23 cellular contexts compared by ENCODE assay signal in genomic region chr14:91438845-91439244, GRCh38. TPM values are rescaled to one million over a fixed set of nuclear protein-coding genes. Genes with fewer than 3 reads are reported as not detected.
DNase-seq lines count a peak whose midpoint lies in the region; ATAC-seq, FAIRE-seq and TF ChIP-seq lines count a peak whose summit lies in the region.
"Had no signal": no experiment of that assay in that cellular context is flagged by ENCODE, and none has a peak within 500 bp of the region (broad histone marks: within the 10 kb centered on the region; RNA-seq: fewer than 3 reads in every experiment).

No MANE protein-coding gene starts in this region.

- no peak for FAIRE-seq in A549 (lab: Jason Lieb, UNC)
- FAIRE-seq: A204.1, D721Med, G401.6, GM12891, GM19239 had no signal

- CTCF ChIA-PET in A549 (lab: Yijun Ruan, JAX): no interaction called here
- CTCF ChIA-PET in HEK293 (lab: Yijun Ruan, JAX): no interaction called here

- H3K36me3 ChIP-seq in HEK293 (ENCODE audit: control insufficient read depth in 2 of 2, insufficient read depth in 1 of 2, low read length in 2 of 2) (no peaks in the 10 kb centered on the region), Peyer's patch (no peaks in the 10 kb centered on the region)

- POLR2A ChIA-PET in A549 (lab: Yijun Ruan, JAX): no interaction called here
- POLR2A ChIA-PET in HEK293 (lab: Yijun Ruan, JAX): no interaction called here

- no peak overlapping the region for H3K27ac ChIP-seq in A549
- H3K27ac ChIP-seq in HEK293 (ENCODE audit: extremely low read depth, low read depth, low read length): no peak overlapping the region
- no peak overlapping the region for H3K27ac ChIP-seq in Peyer's patch
- H3K27ac ChIP-seq: BLaER1 treated with 17β-estradiol and CSF1 and Interleukin-3, amounts not matched to agents 10 nM and 100 nM; C4-2B had no signal

- peaks cover 20% of the 10 kb centered on the region for H3K36me3 Mint-ChIP-seq in endothelial cell (ENCODE audit: low read depth, unreplicated experiment)
- H3K36me3 Mint-ChIP-seq in mesothelial cell of epicardium: peaks cover 3% of the 10 kb centered on the region
- H3K36me3 Mint-ChIP-seq: CD8-positive, alpha-beta T cell had no signal

- DNase-seq in A549 (ENCODE audit: low read depth in 1 of 2, low spot score in 1 of 2): no peak
- DNase-seq in endothelial cell (ENCODE audit: low spot score): no peak
- no peak for DNase-seq in medulla oblongata (ENCODE audit: extremely low spot score)
- DNase-seq in Peyer's patch: no peak
- DNase-seq in mesothelial cell of epicardium (ENCODE audit: low spot score in 2 of 2, unreplicated experiment in 2 of 2): no peak
- DNase-seq: 8988T; AML-193; Caco-2; Calu3; CD4-positive, alpha-beta T cell; CD8-positive, alpha-beta T cell; DMS79 treated with DMSO at 0.1 percent for 48 hours; GF-D8 had no signal

- H3K27me3 ChIP-seq in Peyer's patch: no peaks in the 10 kb centered on the region
- H3K27me3 ChIP-seq: BLaER1 treated with 17β-estradiol and CSF1 and Interleukin-3, amounts not matched to agents 10 nM and 100 nM had no signal

- TF ChIP-seq CTCF in A549 (IDR thresholded peaks at IDR 0.05) (no peak), HEK293 (tag by site-specific recombination; IDR thresholded peaks at IDR 0.05) (no peak), endothelial cell (IDR thresholded peaks at IDR 0.05; ENCODE audit: unreplicated experiment) (no peak), Peyer's patch (IDR thresholded peaks at IDR 0.05) (no peak), mesothelial cell of epicardium (IDR thresholded peaks at IDR 0.05; ENCODE audit: unreplicated experiment) (no peak)

- H3K4me3 Mint-ChIP-seq in endothelial cell (ENCODE audit: unreplicated experiment) (peak overlapping the region; percentile 57), mesothelial cell of epicardium (no peak overlapping the region)
- H3K4me3 Mint-ChIP-seq: B cell; CD4-positive, alpha-beta T cell; CD8-positive, alpha-beta T cell had no signal

- no peak overlapping the region for H3K4me2 ChIP-seq in A549
- H3K4me2 ChIP-seq: BLaER1 treated with 17β-estradiol and CSF1 and Interleukin-3, amounts not matched to agents 10 nM and 100 nM had no signal

- no peak for TF ChIP-seq EP300 in A549 (IDR thresholded peaks at IDR 0.05)

- TF ChIP-seq POLR2A in A549 (IDR thresholded peaks at IDR 0.05; ENCODE audit: low read length): no peak
- TF ChIP-seq POLR2A in Peyer's patch (IDR thresholded peaks at IDR 0.05): no peak

- ATAC-seq in A549: no peak
- ATAC-seq: CD8-positive, alpha-beta T cell had no signal

- H3K27me3 Mint-ChIP-seq in endothelial cell (ENCODE audit: unreplicated experiment): peaks cover 4% of the 10 kb centered on the region
- peaks cover 14% of the 10 kb centered on the region for H3K27me3 Mint-ChIP-seq in mesothelial cell of epicardium (ENCODE audit: low read depth)

- H3K4me3 ChIP-seq in A549 (no peak overlapping the region), HEK293 (ENCODE audit: low read depth, low read length) (no peak overlapping the region), Peyer's patch (no peak overlapping the region)
- H3K4me3 ChIP-seq: BLaER1 treated with 17β-estradiol and CSF1 and Interleukin-3, amounts not matched to agents 10 nM and 100 nM had no signal

- no peaks in the 10 kb centered on the region for H3K4me1 Mint-ChIP-seq in endothelial cell (ENCODE audit: unreplicated experiment)
- H3K4me1 Mint-ChIP-seq in mesothelial cell of epicardium: no peaks in the 10 kb centered on the region
- H3K4me1 Mint-ChIP-seq: B cell had no signal

- H3K27ac Mint-ChIP-seq in endothelial cell (ENCODE audit: unreplicated experiment) (no peak overlapping the region), mesothelial cell of epicardium (no peak overlapping the region)
- H3K27ac Mint-ChIP-seq: B cell; CD4-positive, alpha-beta T cell; CD8-positive, alpha-beta T cell had no signal

- H3K9me3 Mint-ChIP-seq in endothelial cell (ENCODE audit: unreplicated experiment) (peaks cover 5% of the 10 kb centered on the region), mesothelial cell of epicardium (peaks cover 30% of the 10 kb centered on the region)
- H3K9me3 Mint-ChIP-seq: CD8-positive, alpha-beta T cell had no signal

- no peaks in the 10 kb centered on the region for H3K4me1 ChIP-seq in A549
- no peaks in the 10 kb centered on the region for H3K4me1 ChIP-seq in HEK293 (ENCODE audit: control insufficient read depth, insufficient read depth, low read length)
- no peaks in the 10 kb centered on the region for H3K4me1 ChIP-seq in Peyer's patch
- H3K4me1 ChIP-seq: BLaER1 treated with 17β-estradiol and CSF1 and Interleukin-3, amounts not matched to agents 10 nM and 100 nM; Caco-2 had no signal

- H3K9me3 ChIP-seq in A549 (peaks cover 15% of the 10 kb centered on the region; the same call in 2 of the 3 replicates), HEK293 (ENCODE audit: control insufficient read depth, insufficient read depth, low read depth, low read length) (no peaks in the 10 kb centered on the region), Peyer's patch (peaks cover 0 to 4% (median 0%) of the 10 kb centered on the region in 4 donors)
- H3K9me3 ChIP-seq: Caco-2 had no signal

- no peak for TF ChIP-seq RAD21 in A549 (conservative IDR thresholded peaks at IDR 0.05 in 1 of 2, IDR thresholded peaks at IDR 0.05 in 1 of 2)

TF ChIP-seq in A549, 52 proteins besides CTCF, POLR2A, EP300 and RAD21:
- TF ChIP-seq ZFP36 (IDR thresholded peaks at IDR 0.05; ENCODE audit: borderline replicate concordance, partially characterized antibody) (peak; percentile 71), EHF (CRISPR knock-in tag; IDR thresholded peaks at IDR 0.05) (no peak)

TF ChIP-seq in HEK293, 187 proteins besides CTCF, POLR2A, EP300 and RAD21:
- peak; percentile 97 for TF ChIP-seq ZNF585B (tag by site-specific recombination; IDR thresholded peaks at IDR 0.05)
- no peak for TF ChIP-seq KLF17 (tag by site-specific recombination; IDR thresholded peaks at IDR 0.05)
TF ChIP-seq in HEK293: peak in this region for 1.

RNA-seq across cellular contexts. Expression of gene CCDC88C, which starts 21.2 kb away (rescaled TPM):
- polyA plus RNA-seq in A549 (2011; rRNA removed) (3.7 and 3.9 TPM in 2 replicates), A549 (2017; fragmentation: RNase III; extraction: RNeasy Plus Mini Kit Qiagen cat#74134 plus additional on column Dnase treatment) (2.9 to 3.6 TPM (median 3.6 TPM) in 3 replicates)
- 5.1 and 5.8 TPM in 2 replicates for polyA plus RNA-seq in A549 (2012; cell fraction: cytosol; rRNA removed)
- 11.4 and 11.6 TPM in 2 replicates for polyA plus RNA-seq in A549 (2012; cell fraction: nucleus; rRNA removed)
- 8.4 and 12.5 TPM in 2 replicates for polyA minus RNA-seq in A549 (2011; rRNA and poly(A)+ RNA removed)
- total RNA-seq in endothelial cell (ENCODE audit: unreplicated experiment) (48.2 TPM), Peyer's patch (100 to 1,000 TPM in 1 of 4 donors, 10 to 100 TPM in 3; 18.9 to 189 (median 77.2) TPM), mesothelial cell of epicardium (23.1 to 24.8 TPM (median 23.7 TPM) in 3 replicates)
- polyA plus RNA-seq: BJ had no signal
